ENCODE assay signal across 26 cellular contexts in the genomic region with DNA sequence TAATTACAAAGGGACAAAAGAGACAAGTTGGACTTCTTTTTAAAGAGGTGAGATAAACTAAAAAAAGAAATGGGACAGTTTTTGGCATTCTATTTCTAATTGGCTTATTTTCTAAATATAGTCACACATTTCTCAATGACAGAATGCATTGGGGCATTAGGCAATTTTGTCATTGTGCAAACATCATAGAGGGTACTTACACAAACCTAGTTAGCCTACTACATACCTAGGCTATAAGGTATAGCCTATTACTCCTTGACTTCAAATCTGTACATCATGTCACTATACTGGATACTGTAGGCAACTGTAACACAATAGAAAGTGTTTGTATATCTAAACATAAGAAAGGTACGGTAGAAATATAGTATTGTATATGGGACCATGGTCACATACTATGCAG. TPM values are rescaled to one million over a fixed set of nuclear protein-coding genes. Genes with fewer than 3 reads are reported as not detected.
DNase-seq lines count a peak whose midpoint lies in the region; ATAC-seq and TF ChIP-seq lines count a peak whose summit lies in the region.
"Had no signal": no experiment of that assay in that cellular context is flagged by ENCODE, and none has a peak within 500 bp of the region (broad histone marks: within the 10 kb centered on the region; RNA-seq: fewer than 3 reads in every experiment).

No MANE protein-coding gene starts in this region.

- no peak overlapping the region for H3K9ac ChIP-seq in mammary epithelial cell (ENCODE audit: insufficient read depth, low read length)
- no peak overlapping the region for H3K9ac ChIP-seq in mesendoderm (ENCODE audit: low read length)

- in situ Hi-C loops in mammary epithelial cell (cut with MboI; ENCODE audit: low sequenced_read_pairs in 2 of 2), result no loop called here

- H3K18ac ChIP-seq in mesendoderm (ENCODE audit: low read length), result no peak overlapping the region

- H2AK5ac ChIP-seq in mesendoderm (ENCODE audit: low read length), result no peak overlapping the region

- H4K5ac ChIP-seq in mesendoderm (ENCODE audit: low read length), result no peak overlapping the region

- peak; percentile 30 for DNase-seq in MCF 10A (ENCODE audit: unreplicated experiment)
- DNase-seq in mammary epithelial cell, result no peak
- peak; percentile 45 for DNase-seq in NOMO-1 treated with DMSO at 0.1 percent for 48 hours (lab: John Stamatoyannopoulos, UW; ENCODE audit: unreplicated experiment)
- peak; percentile 9 for DNase-seq in fibroblast of gingiva (ENCODE audit: low read depth)
- no peak for DNase-seq in activated CD4-positive, alpha-beta T cell treated with anti-CD3 and anti-CD28 coated beads, Interleukin-2, amount 50 U/mL, for 1 hour
- DNase-seq in mesendoderm, result no peak
- DNase-seq: C1 segment of cervical spinal cord; CD4-positive, alpha-beta memory T cell; COR-L47; DMS53; Karpas-422; NCI-H1092; NCI-H1436; NCI-H187; NCI-H2081 treated with DMSO at 0.1 percent for 48 hours; NCI-H2171; NCI-H226; NCI-H510A; NCI-H69; PC-9; SHP77; T-helper 17 cell had no signal

- WGBS in mammary epithelial cell (ENCODE audit: low coverage, missing lambda C conversion rate), result 100% methylated on average over 1 of the region's 1 CpG
- no CpG with 5 or more reads among the region's 1 CpG for WGBS in mesendoderm (ENCODE audit: extremely low coverage, insufficient coverage, low lambda C conversion rate)

- peaks cover 14% of the 10 kb centered on the region for H3K36me3 ChIP-seq in mammary epithelial cell (ENCODE audit: insufficient read depth, low read length)
- H3K36me3 ChIP-seq in mesendoderm (ENCODE audit: control insufficient read depth, insufficient read depth, low read length), result no peaks in the 10 kb centered on the region

- BruUV-seq in MCF 10A (replicated peaks; lab: Mats Ljungman, UMichigan) (no TSS peak), mammary epithelial cell (replicated peaks; lab: Mats Ljungman, UMichigan) (no TSS peak)

- dilution Hi-C loops in mammary epithelial cell (cut with HindIII; ENCODE audit: low sequenced_read_pairs), result no loop called here

- H4K8ac ChIP-seq in mesendoderm (ENCODE audit: low read depth, low read length), result no peak overlapping the region

- intact Hi-C loops in MCF 10A (cut with micrococcal nuclease) (no loop called here), mammary epithelial cell (cut with micrococcal nuclease) (no loop called here)

- H3K4ac ChIP-seq in mesendoderm (ENCODE audit: low read depth, low read length), result no peak overlapping the region

- no peaks in the 10 kb centered on the region for H3K27me3 Mint-ChIP-seq in MCF 10A (ENCODE audit: insufficient read depth, unreplicated experiment)
- H3K27me3 Mint-ChIP-seq: CD4-positive, alpha-beta memory T cell; T-helper 17 cell had no signal

- no peak overlapping the region for H2BK15ac ChIP-seq in mesendoderm (replicated peaks; ENCODE audit: low read depth)

- H2BK5ac ChIP-seq in mesendoderm (ENCODE audit: low read length), result no peak overlapping the region

- H3K4me2 ChIP-seq in mammary epithelial cell (ENCODE audit: insufficient read depth, low read depth, low read length) (no peak overlapping the region), mesendoderm (ENCODE audit: low read length) (no peak overlapping the region)
- H3K4me2 ChIP-seq: PC-9 had no signal

- peaks cover 63% of the 10 kb centered on the region for H3K36me3 Mint-ChIP-seq in MCF 10A (ENCODE audit: insufficient read depth, unreplicated experiment)

- CTCF ChIA-PET in MCF 10A (lab: Yijun Ruan, JAX), result interaction anchor here (0.5 kb wide), 1 partner anchor 255 kb away, joined by 6 read pairs; no protein-coding TSS in a partner anchor
- CTCF ChIA-PET in mammary epithelial cell (lab: Charles Lee; ENCODE audit: low non-redundant PET), result no interaction called here

- no peaks in the 10 kb centered on the region for H3K9me3 ChIP-seq in mammary epithelial cell (replicated peaks; ENCODE audit: insufficient read depth, low read length)

- no peak overlapping the region for H2BK120ac ChIP-seq in mesendoderm (ENCODE audit: low read depth, low read length)

- no peak overlapping the region for H3K27ac Mint-ChIP-seq in MCF 10A (ENCODE audit: low read depth, unreplicated experiment)
- H3K27ac Mint-ChIP-seq: T-helper 17 cell had no signal

- no peaks in the 10 kb centered on the region for H3K79me2 ChIP-seq in mammary epithelial cell (ENCODE audit: insufficient read depth, low read length)
- no peaks in the 10 kb centered on the region for H3K79me2 ChIP-seq in mesendoderm (ENCODE audit: control insufficient read depth, insufficient read depth, low read length)

- POLR2A ChIA-PET in MCF 10A (lab: Yijun Ruan, JAX), result no interaction called here

- no peaks in the 10 kb centered on the region for H4K20me1 ChIP-seq in mammary epithelial cell (ENCODE audit: insufficient read depth, low read length)

- no peak overlapping the region for H3K23ac ChIP-seq in mesendoderm (ENCODE audit: low read length)

- H3K4me1 ChIP-seq in mammary epithelial cell (ENCODE audit: insufficient read depth, low read length), result no peaks in the 10 kb centered on the region
- H3K4me1 ChIP-seq in mesendoderm (ENCODE audit: control insufficient read depth, low read depth, low read length), result no peaks in the 10 kb centered on the region

- H3K4me3 Mint-ChIP-seq in MCF 10A (ENCODE audit: unreplicated experiment), result no peak overlapping the region
- H3K4me3 Mint-ChIP-seq: CD4-positive, alpha-beta memory T cell; T-helper 17 cell had no signal

- no peak overlapping the region for H3K27ac ChIP-seq in mammary epithelial cell (ENCODE audit: insufficient read depth, low read depth, low read length)
- H3K27ac ChIP-seq in mesendoderm (ENCODE audit: low read depth, low read length), result no peak overlapping the region
- H3K27ac ChIP-seq: HL-60, PC-9, SK-N-MC had no signal

- H3K56ac ChIP-seq in mesendoderm (ENCODE audit: low read length), result no peak overlapping the region

- H3K4me1 Mint-ChIP-seq in MCF 10A (ENCODE audit: insufficient read depth, unreplicated experiment), result no peaks in the 10 kb centered on the region

- TF ChIP-seq CTCF in MCF 10A (IDR thresholded peaks at IDR 0.05; ENCODE audit: unreplicated experiment) (no peak), mammary epithelial cell (conservative IDR thresholded peaks at IDR 0.05 in 1 of 2, IDR thresholded peaks at IDR 0.05 in 1 of 2; ENCODE audit: extremely low read depth in 1 of 2, insufficient read depth in 1 of 2, low read depth in 1 of 2, low read length in 2 of 2) (no peak)

- H3K27me3 ChIP-seq in mammary epithelial cell (ENCODE audit: insufficient read depth, low read length), result no peaks in the 10 kb centered on the region
- H3K27me3 ChIP-seq in mesendoderm (ENCODE audit: insufficient read depth, low read length, poor library complexity), result no peaks in the 10 kb centered on the region

- H3K4me3 ChIP-seq in mammary epithelial cell (replicated peaks in 1 of 3; ENCODE audit: insufficient read depth in 1 of 3, low read depth in 2 of 3, low read length in 3 of 3), result no peak overlapping the region
- H3K4me3 ChIP-seq in mesendoderm (ENCODE audit: low read length), result no peak overlapping the region
- H3K4me3 ChIP-seq: PC-9, SK-N-MC had no signal

- ATAC-seq in GM18909 (IDR thresholded peaks at IDR 0.05; ENCODE audit: poor library complexity, unreplicated experiment), result no peak
- no peak for ATAC-seq in GM21390 (IDR thresholded peaks at IDR 0.05; ENCODE audit: unreplicated experiment)
- ATAC-seq: T-helper 17 cell had no signal

- H3K9me3 Mint-ChIP-seq in MCF 10A (ENCODE audit: unreplicated experiment), result no peaks in the 10 kb centered on the region
- H3K9me3 Mint-ChIP-seq: CD4-positive, alpha-beta memory T cell had no signal

- no peaks in the 10 kb centered on the region for H3K79me1 ChIP-seq in mesendoderm (ENCODE audit: low read length)

- H2AFZ ChIP-seq in mammary epithelial cell (ENCODE audit: low read depth, low read length), result no peak overlapping the region
- H2AFZ ChIP-seq: PC-9 had no signal

RNA-seq across cellular contexts. Expression of gene LSM11, which starts 56.1 kb away (rescaled TPM):
- 3.4 and 4.5 TPM in 2 replicates for total RNA-seq in MCF 10A (2022)
- 1 to 10 TPM; 2.6 to 4.3 TPM for total RNA-seq in mammary epithelial cell
- polyA plus RNA-seq in mammary epithelial cell, result 2.1 TPM
- 3.2 TPM for polyA minus RNA-seq in mammary epithelial cell
- 1.5 TPM for polyA plus RNA-seq in mesendoderm (2013, experiment 1 of 2)
- 1.5 TPM for polyA plus RNA-seq in mesendoderm (2013, experiment 2 of 2)

RNA-seq across cellular contexts. Expression of gene CLINT1, which starts 59.4 kb away (rescaled TPM):
- total RNA-seq in MCF 10A (2022) (170 and 176 TPM in 2 replicates), mammary epithelial cell (100 to 1,000 TPM in 1 of 2 donors, 10 to 100 TPM in 1; 77.2 to 127 TPM)
- 97.7 TPM for polyA plus RNA-seq in mammary epithelial cell
- 188 TPM for polyA minus RNA-seq in mammary epithelial cell
- 91.6 TPM for polyA plus RNA-seq in mesendoderm (2013, experiment 1 of 2)
- 89.6 TPM for polyA plus RNA-seq in mesendoderm (2013, experiment 2 of 2)

Comparison
In these comparisons a context has a peak if more than half of its experiments do, and no peak if none do; other contexts are left out.
1. DNase-seq: peak in MCF 10A (single experiment), NOMO-1 treated with DMSO at 0.1 percent for 48 hours (single experiment) and fibroblast of gingiva (single experiment); none in mammary epithelial cell (single experiment), activated CD4-positive, alpha-beta T cell treated with anti-CD3 and anti-CD28 coated beads, Interleukin-2, amount 50 U/mL, for 1 hour (single experiment) and mesendoderm (single experiment).